In the genomic region with DNA sequence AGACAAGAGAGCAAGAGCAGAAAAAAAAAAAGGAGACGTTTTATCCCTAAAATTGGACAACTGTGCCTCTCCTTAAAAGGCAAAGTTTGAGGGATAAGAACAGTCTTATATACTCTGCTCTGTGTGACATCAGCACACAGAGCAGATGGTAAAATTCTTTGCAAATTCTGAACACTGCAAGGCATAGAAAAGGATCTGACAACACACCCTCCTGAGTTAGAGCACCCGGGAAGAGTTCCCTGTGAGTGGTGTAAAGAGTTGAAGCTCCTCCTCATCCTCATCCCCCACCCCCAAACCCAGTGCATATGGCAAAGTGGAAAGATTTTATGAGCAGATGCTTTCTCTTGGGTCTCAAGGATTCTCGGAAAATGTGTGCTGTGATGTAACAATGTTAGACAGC, we compare ENCODE assay signal across 17 cellular contexts. TPM values are rescaled to one million over a fixed set of nuclear protein-coding genes. Genes with fewer than 3 reads are reported as not detected.
DNase-seq lines count a peak whose midpoint lies in the region; ATAC-seq and TF ChIP-seq lines count a peak whose summit lies in the region.
"Had no signal": no experiment of that assay in that cellular context is flagged by ENCODE, and none has a peak within 500 bp of the region (broad histone marks: within the 10 kb centered on the region; RNA-seq: fewer than 3 reads in every experiment).

No MANE protein-coding gene starts in this region.

- H3K36me3 ChIP-seq in H7 (replicated peaks; ENCODE audit: control insufficient read depth, insufficient read depth, low read length): peaks cover 14% of the 10 kb centered on the region

- H3K27ac Mint-ChIP-seq in HFFc6: peak overlapping the region; percentile 55
- peak overlapping the region; percentile 54 for H3K27ac Mint-ChIP-seq in chondrocyte (ENCODE audit: unreplicated experiment)
- H3K27ac Mint-ChIP-seq in neural crest cell (ENCODE audit: unreplicated experiment): peak overlapping the region; percentile 77
- no peak overlapping the region for H3K27ac Mint-ChIP-seq in endothelial cell (ENCODE audit: unreplicated experiment)

- H3K36me3 Mint-ChIP-seq in HFFc6 (ENCODE audit: low read depth) (peaks cover 61% of the 10 kb centered on the region), chondrocyte (ENCODE audit: low read depth) (peaks cover 43% of the 10 kb centered on the region), neural crest cell (ENCODE audit: low read depth) (peaks cover 31% of the 10 kb centered on the region), endothelial cell (ENCODE audit: low read depth, unreplicated experiment) (peaks cover 25% of the 10 kb centered on the region)

- no peak overlapping the region for H3K4me3 ChIP-seq in AG04450 (ENCODE audit: low read depth, low read length)
- H3K4me3 ChIP-seq in H7 (ENCODE audit: insufficient read depth, low read depth, low read length): no peak overlapping the region
- H3K4me3 ChIP-seq: stomach had no signal

- H3K4me3 Mint-ChIP-seq in HFFc6: no peak overlapping the region; the same call in 1 of the 2 replicates
- H3K4me3 Mint-ChIP-seq in chondrocyte (ENCODE audit: unreplicated experiment): no peak overlapping the region
- no peak overlapping the region for H3K4me3 Mint-ChIP-seq in neural crest cell
- H3K4me3 Mint-ChIP-seq in endothelial cell (ENCODE audit: unreplicated experiment): no peak overlapping the region
- H3K4me3 Mint-ChIP-seq: activated T-cell treated with anti-CD3 and anti-CD28 coated beads, Interleukin-2, amount 50 U/mL, for 72 hours; T-helper 17 cell had no signal

- TF ChIP-seq CTCF in AG04450 (IDR thresholded peaks at IDR 0.05; ENCODE audit: low read depth, low read length): no peak
- no peak for TF ChIP-seq CTCF in HFFc6 (IDR thresholded peaks at IDR 0.05)
- no peak for TF ChIP-seq CTCF in chondrocyte (IDR thresholded peaks at IDR 0.05)
- no peak for TF ChIP-seq CTCF in neural crest cell (conservative IDR thresholded peaks at IDR 0.05)
- TF ChIP-seq CTCF in endothelial cell (IDR thresholded peaks at IDR 0.05; ENCODE audit: unreplicated experiment): no peak

- peaks cover 71% of the 10 kb centered on the region for H3K4me1 Mint-ChIP-seq in HFFc6 (ENCODE audit: low read depth)
- peaks cover 77% of the 10 kb centered on the region for H3K4me1 Mint-ChIP-seq in chondrocyte (ENCODE audit: low read depth)
- H3K4me1 Mint-ChIP-seq in neural crest cell: peaks cover 14% of the 10 kb centered on the region
- H3K4me1 Mint-ChIP-seq in endothelial cell (ENCODE audit: unreplicated experiment): peaks cover 14% of the 10 kb centered on the region

- H3K9me3 Mint-ChIP-seq in HFFc6: no peaks in the 10 kb centered on the region; the same call in 1 of the 2 replicates
- peaks cover 4% of the 10 kb centered on the region for H3K9me3 Mint-ChIP-seq in chondrocyte (ENCODE audit: low read depth)
- H3K9me3 Mint-ChIP-seq in neural crest cell: no peaks in the 10 kb centered on the region
- H3K9me3 Mint-ChIP-seq in endothelial cell (ENCODE audit: unreplicated experiment): no peaks in the 10 kb centered on the region
- H3K9me3 Mint-ChIP-seq: activated T-cell treated with anti-CD3 and anti-CD28 coated beads, Interleukin-2, amount 50 U/mL, for 72 hours had no signal

- peaks cover 6% of the 10 kb centered on the region for H3K9me3 ChIP-seq in AG04450 (ENCODE audit: control insufficient read depth, insufficient read depth, low read length)
- H3K9me3 ChIP-seq: neutrophil had no signal

- peak; percentile 42 for DNase-seq in AG04450 (ENCODE audit: low read depth, low spot score)
- no peak for DNase-seq in HFFc6
- no peak for DNase-seq in chondrocyte (ENCODE audit: low spot score)
- no peak for DNase-seq in neural crest cell (ENCODE audit: low read depth, low spot score)
- DNase-seq in H7: no peak
- DNase-seq in endothelial cell (ENCODE audit: low spot score): no peak
- DNase-seq in GOT3 (lab: John Stamatoyannopoulos, UW): no peak
- DNase-seq: ACHN; activated T-cell treated with anti-CD3 and anti-CD28 coated beads, Interleukin-2, amount 50 U/mL, for 72 hours; cerebellar nuclear complex; foreskin melanocyte; NCI-H748 treated with DMSO at 0.1 percent for 48 hours; right cardiac atrium; stomach; T-helper 17 cell had no signal

- no peak for ATAC-seq in HG03457 (IDR thresholded peaks at IDR 0.05; ENCODE audit: unreplicated experiment)
- ATAC-seq: activated T-cell treated with anti-CD3 and anti-CD28 coated beads, Interleukin-2, amount 50 U/mL, for 72 hours; right cardiac atrium; T-helper 17 cell had no signal

- H3K27me3 ChIP-seq in AG04450 (ENCODE audit: control insufficient read depth, insufficient read depth, low read length) (no peaks in the 10 kb centered on the region), H7 (ENCODE audit: control insufficient read depth, insufficient read depth, low read length) (no peaks in the 10 kb centered on the region)
- H3K27me3 ChIP-seq: neutrophil, stomach had no signal

- CTCF ChIA-PET in AG04450 (lab: Charles Lee): interaction anchor here (0.7 to 15.1 kb wide), 3 partner anchors 117 to 260 kb away, joined by 3 to 119 read pairs (median 7); no protein-coding TSS in a partner anchor

- no peak overlapping the region for H3K27ac ChIP-seq in AG04450 (ENCODE audit: low read depth, low read length)
- H3K27ac ChIP-seq: neutrophil had no signal

- POLR2A ChIA-PET in AG04450 (lab: Yijun Ruan, JAX): no interaction called here

- peaks cover 7% of the 10 kb centered on the region for H3K27me3 Mint-ChIP-seq in HFFc6 (ENCODE audit: insufficient read depth)
- no peaks in the 10 kb centered on the region for H3K27me3 Mint-ChIP-seq in chondrocyte (ENCODE audit: low read depth)
- H3K27me3 Mint-ChIP-seq in neural crest cell (ENCODE audit: low read depth): no peaks in the 10 kb centered on the region
- H3K27me3 Mint-ChIP-seq in endothelial cell (ENCODE audit: unreplicated experiment): peaks cover 8% of the 10 kb centered on the region
- H3K27me3 Mint-ChIP-seq: T-helper 17 cell had no signal

RNA-seq across cellular contexts. Expression of a gene that starts 39.9 kb away (rescaled TPM):
- polyA plus RNA-seq in AG04450 (2011; rRNA removed): 3.1 TPM in 2 replicates
- 13.8 and 14.5 TPM in 2 replicates for polyA minus RNA-seq in AG04450 (2011; rRNA and poly(A)+ RNA removed)
- 1 to 10 TPM; 1.2 to 2.2 (median 1.6) TPM for total RNA-seq in HFFc6 (2021; fragmentation: NEBNext Ultra II Directional; extraction: Animal tissue kit (Norgen Biotek cat#: 25700))
- total RNA-seq in chondrocyte (15.3 to 52.4 TPM (median 17.0 TPM) in 3 replicates), neural crest cell (2.2 and 3.3 TPM in 2 replicates), endothelial cell (ENCODE audit: unreplicated experiment) (0.69 TPM)
- total RNA-seq in H7 (2014; rRNA removed; shearing (Covaris generic)): 0.04 and 0.14 TPM in 2 replicates
